ENCODE assay signal across 14 cellular contexts in genomic region chr20:19207541-19207940, GRCh38. TPM values are rescaled to one million over a fixed set of nuclear protein-coding genes. Genes with fewer than 3 reads are reported as not detected.
DNase-seq lines count a peak whose midpoint lies in the region; TF ChIP-seq lines count a peak whose summit lies in the region.
"Had no signal": no experiment of that assay in that cellular context is flagged by ENCODE, and none has a peak within 500 bp of the region (broad histone marks: within the 10 kb centered on the region; RNA-seq: fewer than 3 reads in every experiment).

No MANE protein-coding gene starts in this region.

- H3K9ac ChIP-seq in SK-N-MC (ENCODE audit: insufficient read length) (no peak overlapping the region), iPS-18a (ENCODE audit: low read length) (no peak overlapping the region)

- no peaks in the 10 kb centered on the region for H3K9me3 Mint-ChIP-seq in osteocyte (ENCODE audit: unreplicated experiment)

- TF ChIP-seq CTCF in RWPE1 (conservative IDR thresholded peaks at IDR 0.05; ENCODE audit: low read depth) (no peak), osteocyte (IDR thresholded peaks at IDR 0.05) (no peak)

- 0 out of 2 replicates have a peak, but pooled peaks cover 3% of the 10 kb centered on the region for H3K9me3 ChIP-seq in SK-N-MC (ENCODE audit: low read depth, low read length)
- H3K9me3 ChIP-seq in iPS-18a (ENCODE audit: control insufficient read depth, low read depth, low read length) = no peaks in the 10 kb centered on the region
- H3K9me3 ChIP-seq: BE2C had no signal

- no peaks in the 10 kb centered on the region for H3K4me1 Mint-ChIP-seq in osteocyte (ENCODE audit: unreplicated experiment)

- H3K36me3 Mint-ChIP-seq in osteocyte (ENCODE audit: unreplicated experiment) = no peaks in the 10 kb centered on the region
- H3K36me3 Mint-ChIP-seq: CD4-positive, alpha-beta memory T cell had no signal

- H3K4me3 ChIP-seq in H7 (ENCODE audit: insufficient read depth, low read depth, low read length) = no peak overlapping the region
- no peak overlapping the region for H3K4me3 ChIP-seq in SK-N-MC
- H3K4me3 ChIP-seq in iPS-18a (ENCODE audit: low read length) = no peak overlapping the region
- H3K4me3 ChIP-seq: K562 had no signal

- H3K27me3 Mint-ChIP-seq in osteocyte (ENCODE audit: unreplicated experiment) = peaks cover 35% of the 10 kb centered on the region

- H3K4me3 Mint-ChIP-seq in osteocyte (ENCODE audit: unreplicated experiment) = no peak overlapping the region
- H3K4me3 Mint-ChIP-seq: CD4-positive, alpha-beta memory T cell had no signal

- H3K36me3 ChIP-seq in H7 (replicated peaks; ENCODE audit: control insufficient read depth, insufficient read depth, low read length) = no peaks in the 10 kb centered on the region
- no peaks in the 10 kb centered on the region for H3K36me3 ChIP-seq in SK-N-MC (ENCODE audit: insufficient read depth, low read length)
- H3K36me3 ChIP-seq in iPS-18a (ENCODE audit: control insufficient read depth, low read depth, low read length) = no peaks in the 10 kb centered on the region
- H3K36me3 ChIP-seq: BE2C had no signal

- DNase-seq in H7 (peak; percentile 71), SK-N-MC (ENCODE audit: low read depth, low spot score) (no peak), NCI-H510A treated with DMSO at 0.1 percent for 48 hours (lab: John Stamatoyannopoulos, UW) (no peak), RWPE1 (ENCODE audit: low spot score) (no peak), osteocyte (ENCODE audit: extremely low spot score, unreplicated experiment) (no peak), DMS53 treated with DMSO at 0.1 percent for 48 hours (lab: John Stamatoyannopoulos, UW; ENCODE audit: unreplicated experiment) (no peak)
- DNase-seq: BE2C; CD4-positive, alpha-beta memory T cell; DMS79 treated with DMSO at 0.1 percent for 48 hours; EL; GDM1 had no signal

- H3K27ac ChIP-seq in SK-N-MC (peak overlapping the region; percentile 59; the same call in 1 of the 2 replicates), iPS-18a (ENCODE audit: low read length) (peak overlapping the region; percentile 21), RWPE1 (no peak overlapping the region)
- H3K27ac ChIP-seq: C4-2B had no signal

- POLR2A ChIA-PET in RWPE1 (lab: Yijun Ruan, JAX; ENCODE audit: low non-redundant PET) = no interaction called here

- peaks cover 29% of the 10 kb centered on the region for H3K4me1 ChIP-seq in iPS-18a (ENCODE audit: control insufficient read depth, low read depth, low read length)
- H3K4me1 ChIP-seq: BE2C had no signal

- no peak overlapping the region for H3K27ac Mint-ChIP-seq in osteocyte (ENCODE audit: unreplicated experiment)
- H3K27ac Mint-ChIP-seq: CD4-positive, alpha-beta memory T cell had no signal

- H3K27me3 ChIP-seq in H7 (ENCODE audit: control insufficient read depth, insufficient read depth, low read length) (peaks cover 19% of the 10 kb centered on the region), iPS-18a (ENCODE audit: control insufficient read depth, insufficient read depth, low read length) (peaks cover 10% of the 10 kb centered on the region)

- CTCF ChIA-PET in RWPE1 (lab: Yijun Ruan, JAX) = interaction anchor here (0.7 to 3.6 kb wide), 4 partner anchors 228 to 454 kb away, joined by 3 to 20 read pairs (median 4); no protein-coding TSS in a partner anchor

RNA-seq across cellular contexts. Expression of gene SLC24A3, which starts 4.9 kb away (rescaled TPM):
- 0.44 and 0.48 TPM in 2 replicates for total RNA-seq in H7 (2014; rRNA removed; shearing (Covaris generic))
- 0.11 TPM in 1 of 2 replicates, not detected in the other for total RNA-seq in osteocyte
- total RNA-seq: CD4-positive, alpha-beta memory T cell; K562 had no signal
